In genomic region chr20:49647509-49647908, GRCh38 we compare ENCODE assay signal across 28 cellular contexts.
A peak's percentile ranks its signal among the peaks of the same experiment; 100 is the strongest.
DNase-seq lines count a peak whose midpoint lies in the region; ATAC-seq and TF ChIP-seq lines count a peak whose summit lies in the region.
"Had no signal": no experiment of that assay in that cellular context is flagged by ENCODE, and none has a peak within 500 bp of the region (broad histone marks: within the 10 kb centered on the region; RNA-seq: fewer than 3 reads in every experiment).

No MANE protein-coding gene starts in this region.

- H2BK120ac ChIP-seq in H9 (ENCODE audit: low read depth, low read length, poor library complexity, severe bottlenecking) = no peak overlapping the region

- H3T11ph ChIP-seq in H9 (ENCODE audit: low read length) = no peak overlapping the region

- H2BK12ac ChIP-seq in H9 (ENCODE audit: insufficient read length, low read depth, low read length) = no peak overlapping the region

- H3K4me1 Mint-ChIP-seq in H9 (0 out of 4 replicates have a peak, but pooled peaks cover 0 to 3% of the 10 kb centered on the region in 2 experiments), T-helper 17 cell (peaks cover 13% of the 10 kb centered on the region)
- H3K4me1 Mint-ChIP-seq: naive thymus-derived CD8-positive, alpha-beta T cell had no signal

- no peaks in the 10 kb centered on the region for H3K9me3 Mint-ChIP-seq in H9
- H3K9me3 Mint-ChIP-seq: activated CD8-positive, alpha-beta T cell treated with anti-CD3 and anti-CD28 coated beads for 36 hours; activated naive CD8-positive, alpha-beta T cell treated with anti-CD3 and anti-CD28 coated beads, Interleukin-2, amount 10 ng/mL, durations not matched to agents 7 days and 5 days; naive thymus-derived CD8-positive, alpha-beta T cell had no signal

- no CpG with 5 or more reads among the region's 7 CpGs for WGBS in H9 (ENCODE audit: extremely low coverage, insufficient read length, low lambda C conversion rate)

- no peaks in the 10 kb centered on the region for H3K79me1 ChIP-seq in H9 (ENCODE audit: insufficient read depth, low read depth, low read length, poor library complexity, severe bottlenecking)

- H3K4me1 ChIP-seq in A673 (ENCODE audit: insufficient read depth, low read length, poor library complexity, severe bottlenecking) (no peaks in the 10 kb centered on the region), H9 (ENCODE audit: insufficient read depth, low read length) (no peaks in the 10 kb centered on the region)
- H3K4me1 ChIP-seq: esophagus squamous epithelium, right atrium auricular region had no signal

- no peak overlapping the region for H2AK5ac ChIP-seq in H9 (ENCODE audit: insufficient read length, low read length)

- H2BK5ac ChIP-seq in H9 (ENCODE audit: insufficient read length, low read length) = no peak overlapping the region

- H3K14ac ChIP-seq in H9 (ENCODE audit: insufficient read depth, low read length) = no peak overlapping the region

- DNase-seq in A673 (ENCODE audit: low spot score) = no peak
- DNase-seq in H9 = no peak
- no peak for DNase-seq in T-helper 17 cell
- peak; percentile 48 for DNase-seq in iris pigment epithelial cell (ENCODE audit: low read depth)
- no peak for DNase-seq in DMS79 (lab: John Stamatoyannopoulos, UW)
- DNase-seq: activated CD8-positive, alpha-beta T cell treated with anti-CD3 and anti-CD28 coated beads for 36 hours; activated effector memory CD4-positive, alpha-beta T cell treated with anti-CD3 and anti-CD28 coated beads, Interleukin-2, amount 50 U/mL, for 16 hours; activated naive CD8-positive, alpha-beta T cell treated with anti-CD3 and anti-CD28 coated beads, Interleukin-2, amount 10 ng/mL, durations not matched to agents 7 days and 5 days; brain microvascular endothelial cell; Calu3; effector memory CD4-positive, alpha-beta T cell; esophagus squamous epithelium; gastrocnemius medialis; left lung; mesendoderm; naive thymus-derived CD8-positive, alpha-beta T cell; NCI-H1930; spleen; stimulated activated CD4-positive, alpha-beta T cell treated with anti-CD3 and anti-CD28 coated beads, Interleukin-4, amount 100 ng/mL, for 1 hour; stimulated activated naive CD4-positive, alpha-beta T cell had no signal

- H3K27ac ChIP-seq in A673 (ENCODE audit: low read depth, low read length, poor library complexity, severe bottlenecking) = no peak overlapping the region
- H3K27ac ChIP-seq in H9 (ENCODE audit: insufficient read length, low read depth, low read length) = no peak overlapping the region
- H3K27ac ChIP-seq: brain microvascular endothelial cell, C4-2B, esophagus squamous epithelium, hepatocyte, left lung, parathyroid adenoma, right atrium auricular region, spleen had no signal

- intact Hi-C loops in A673 (cut with micrococcal nuclease; ENCODE audit: unreplicated experiment) = no loop called here

- peaks cover 25 to 75% (median 60%) of the 10 kb centered on the region in 3 experiments; a peak in 6 of 7 replicates for H3K36me3 Mint-ChIP-seq in H9 (ENCODE audit: insufficient read depth in 1 of 3, low read depth in 3 of 3)
- peaks cover 11% of the 10 kb centered on the region for H3K36me3 Mint-ChIP-seq in T-helper 17 cell (ENCODE audit: low read depth)

- no peak overlapping the region for H3K56ac ChIP-seq in H9 (ENCODE audit: insufficient read length, low read depth, low read length)

- H3K4me3 Mint-ChIP-seq in H9 (no peak overlapping the region), T-helper 17 cell (no peak overlapping the region)
- H3K4me3 Mint-ChIP-seq: activated CD8-positive, alpha-beta T cell treated with anti-CD3 and anti-CD28 coated beads for 36 hours; activated naive CD8-positive, alpha-beta T cell treated with anti-CD3 and anti-CD28 coated beads, Interleukin-2, amount 10 ng/mL, durations not matched to agents 7 days and 5 days; naive thymus-derived CD8-positive, alpha-beta T cell had no signal

- ATAC-seq in T-helper 17 cell = no peak
- ATAC-seq in HG03571 (IDR thresholded peaks at IDR 0.05; ENCODE audit: unreplicated experiment) = no peak
- no peak for ATAC-seq in HG02798 (IDR thresholded peaks at IDR 0.05; ENCODE audit: poor library complexity, unreplicated experiment)
- no peak for ATAC-seq in GM18867 (IDR thresholded peaks at IDR 0.05; ENCODE audit: unreplicated experiment)
- ATAC-seq: activated CD8-positive, alpha-beta T cell treated with anti-CD3 and anti-CD28 coated beads for 36 hours; gastrocnemius medialis; HepG2; left lung; naive thymus-derived CD8-positive, alpha-beta T cell had no signal

- peak overlapping the region in 2 of 3 experiments; percentile 0 to 42; a peak in 1 of 7 replicates for H3K27ac Mint-ChIP-seq in H9
- peak overlapping the region; percentile 73 for H3K27ac Mint-ChIP-seq in T-helper 17 cell
- H3K27ac Mint-ChIP-seq: activated CD8-positive, alpha-beta T cell treated with anti-CD3 and anti-CD28 coated beads for 36 hours; activated naive CD8-positive, alpha-beta T cell treated with anti-CD3 and anti-CD28 coated beads, Interleukin-2, amount 10 ng/mL, durations not matched to agents 7 days and 5 days had no signal

- H3K27me3 Mint-ChIP-seq in H9 (ENCODE audit: low read depth) = no peaks in the 10 kb centered on the region
- H3K27me3 Mint-ChIP-seq in T-helper 17 cell = no peaks in the 10 kb centered on the region
- H3K27me3 Mint-ChIP-seq: activated CD8-positive, alpha-beta T cell treated with anti-CD3 and anti-CD28 coated beads for 36 hours; activated naive CD8-positive, alpha-beta T cell treated with anti-CD3 and anti-CD28 coated beads, Interleukin-2, amount 10 ng/mL, durations not matched to agents 7 days and 5 days; naive thymus-derived CD8-positive, alpha-beta T cell had no signal

- H4K91ac ChIP-seq in H9 (ENCODE audit: insufficient read length, low read depth, low read length) = no peak overlapping the region

- no peak overlapping the region for H4K5ac ChIP-seq in H9 (ENCODE audit: insufficient read length, low read depth, low read length)

- H2BK15ac ChIP-seq in H9 (ENCODE audit: low read depth, low read length) = no peak overlapping the region

- H4K8ac ChIP-seq in H9 (replicated peaks; ENCODE audit: insufficient read length, low read depth, low read length) = no peak overlapping the region

- POLR2A ChIA-PET in A673 (lab: Charles Lee; ENCODE audit: low non-redundant PET) = no interaction called here

- no peaks in the 10 kb centered on the region for H3K79me2 ChIP-seq in H9 (ENCODE audit: insufficient read depth, low read length)

- no peaks in the 10 kb centered on the region for H3K23me2 ChIP-seq in H9 (ENCODE audit: insufficient read length, low read depth, low read length, poor library complexity, severe bottlenecking)

- BruUV-seq in A673 (replicated peaks; lab: Mats Ljungman, UMichigan) = TSS peak; percentile 17

- H3K4ac ChIP-seq in H9 (ENCODE audit: low read depth, low read length) = no peak overlapping the region

- CTCF ChIA-PET in A673 (lab: Charles Lee) = no interaction called here

- no peak overlapping the region for H3K9ac ChIP-seq in H9 (ENCODE audit: extremely low read depth, insufficient read length, low read length)
- H3K9ac ChIP-seq: parathyroid adenoma had no signal

- H3K4me2 ChIP-seq in H9 (ENCODE audit: insufficient read depth, insufficient read length, low read length) = no peak overlapping the region
- H3K4me2 ChIP-seq: hepatocyte had no signal

- no peak overlapping the region for H2BK20ac ChIP-seq in H9 (ENCODE audit: low read depth, low read length, poor library complexity, severe bottlenecking)

- no peak overlapping the region for H3K18ac ChIP-seq in H9 (ENCODE audit: insufficient read length, low read depth, low read length)

- H3K27me3 ChIP-seq in A673 (replicated peaks; ENCODE audit: insufficient read depth, low read depth, low read length, poor library complexity) (no peaks in the 10 kb centered on the region), H9 (ENCODE audit: insufficient read depth, low read length) (no peaks in the 10 kb centered on the region)
- H3K27me3 ChIP-seq: brain microvascular endothelial cell, esophagus squamous epithelium, gastrocnemius medialis, hepatocyte, left lung, right atrium auricular region, spleen had no signal

- H3K23ac ChIP-seq in H9 (ENCODE audit: insufficient read length, low read depth, low read length) = no peak overlapping the region

- no peak for TF ChIP-seq CTCF in A673 (conservative IDR thresholded peaks at IDR 0.05; ENCODE audit: low read depth, low read length)
- no peak for TF ChIP-seq CTCF in H9 (conservative IDR thresholded peaks at IDR 0.05)

- H4K20me1 ChIP-seq in H9 (ENCODE audit: control insufficient read depth, insufficient read depth, insufficient read length) = no peaks in the 10 kb centered on the region

- no peak overlapping the region for H2AFZ ChIP-seq in H9 (ENCODE audit: low read length)
- H2AFZ ChIP-seq: hepatocyte, parathyroid adenoma had no signal

- H3K9me3 ChIP-seq in A673 (ENCODE audit: low read depth, low read length, poor library complexity, severe bottlenecking) (no peaks in the 10 kb centered on the region), H9 (ENCODE audit: control insufficient read depth, low read depth, low read length) (no peaks in the 10 kb centered on the region), T-helper 17 cell (ENCODE audit: control insufficient read depth, low read length, poor library complexity, severe bottlenecking) (no peaks in the 10 kb centered on the region)
- H3K9me3 ChIP-seq: esophagus squamous epithelium, gastrocnemius medialis, left lung, right atrium auricular region, spleen had no signal

- no peak overlapping the region for H3K4me3 ChIP-seq in A673 (ENCODE audit: low read depth, low read length, poor library complexity, severe bottlenecking)
- H3K4me3 ChIP-seq: esophagus squamous epithelium, gastrocnemius medialis, hepatocyte, left lung, right atrium auricular region, spleen had no signal

- H3K36me3 ChIP-seq in A673 (ENCODE audit: insufficient read depth, low read length, poor library complexity, severe bottlenecking) = peaks cover 65% of the 10 kb centered on the region
